ENCODE assay signal across 15 cellular contexts in the genomic region with DNA sequence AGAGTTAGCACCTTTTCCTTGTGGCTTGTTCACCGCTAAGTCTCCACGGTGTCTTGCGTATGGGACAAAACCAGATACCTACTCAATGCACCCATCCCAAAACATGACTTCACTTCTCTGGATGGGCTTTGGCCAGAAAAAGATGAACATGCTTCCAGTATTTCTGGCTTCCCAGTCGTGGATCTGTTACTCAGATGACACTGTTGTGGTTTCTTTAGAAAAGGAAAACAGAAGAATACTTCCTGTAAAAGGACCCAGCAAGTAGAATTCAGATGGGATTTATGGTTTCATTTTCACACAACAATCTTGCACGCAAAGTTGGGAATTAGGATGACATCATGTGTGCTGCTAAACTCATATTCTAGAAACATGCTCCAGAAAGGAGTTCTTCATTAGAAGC.
DNase-seq lines count a peak whose midpoint lies in the region; TF ChIP-seq lines count a peak whose summit lies in the region.
"Had no signal": no experiment of that assay in that cellular context is flagged by ENCODE, and none has a peak within 500 bp of the region (broad histone marks: within the 10 kb centered on the region; RNA-seq: fewer than 3 reads in every experiment).

No MANE protein-coding gene starts in this region.

- DNase-seq in GM03348 (ENCODE audit: low spot score) (peak; percentile 82), SK-N-SH (no peak), fibroblast of the conjunctiva (ENCODE audit: low read depth) (peak; percentile 68), stomach (no peak), GOT3 (lab: John Stamatoyannopoulos, UW) (no peak), cortex of kidney (lab: John Stamatoyannopoulos, UW) (no peak), DMS53 (lab: John Stamatoyannopoulos, UW) (no peak)
- DNase-seq: activated naive CD8-positive, alpha-beta T cell treated with anti-CD3 and anti-CD28 coated beads for 36 hours; COR-L47; lower lobe of right lung; NCI-H1417; NCI-H69; ovary; stimulated activated CD4-positive, alpha-beta T cell treated with anti-CD3 and anti-CD28 coated beads, Interleukin-4, amount 100 ng/mL, for 1 hour had no signal

- TF ChIP-seq POLR2A in stomach (IDR thresholded peaks at IDR 0.05): no peak

- intact Hi-C loops in stomach (cut with DNase I; ENCODE audit: low total_unique reads): no loop called here

- POLR2A ChIA-PET in SK-N-SH (lab: Yijun Ruan, JAX): no interaction called here

- no peaks in the 10 kb centered on the region for H3F3A ChIP-seq in SK-N-SH (replicated peaks; ENCODE audit: insufficient read depth)

- TF ChIP-seq RAD21 in SK-N-SH (IDR thresholded peaks at IDR 0.05; ENCODE audit: low read length): no peak

- H3K79me2 ChIP-seq in SK-N-SH (ENCODE audit: insufficient read depth): no peaks in the 10 kb centered on the region

- H3K36me3 ChIP-seq in SK-N-SH (replicated peaks in 1 of 2; ENCODE audit: control insufficient read depth in 1 of 2, insufficient read depth in 2 of 2, low read length in 1 of 2): no peaks in the 10 kb centered on the region
- no peaks in the 10 kb centered on the region for H3K36me3 ChIP-seq in skeletal muscle tissue (ENCODE audit: control insufficient read depth in 3 of 3, insufficient read depth in 3 of 3, low read length in 3 of 3)
- H3K36me3 ChIP-seq in stomach: no peaks in the 10 kb centered on the region
- H3K36me3 ChIP-seq: lower lobe of right lung, ovary had no signal

- no peak overlapping the region for H2AFZ ChIP-seq in SK-N-SH (ENCODE audit: low read depth)

- 81% methylated on average over 5 of the region's 5 CpGs for WGBS in SK-N-SH (ENCODE audit: low lambda C conversion rate)
- 73 to 78% (median 74%) methylated on average over 5 of the region's 5 CpGs for WGBS in stomach, 5 donors

- H3K27ac ChIP-seq in SK-N-SH (ENCODE audit: low read depth in 2 of 2, low read length in 1 of 2) (peak overlapping the region in 1 of 2 experiments; percentile 36; a peak in 1 of 4 replicates), skeletal muscle tissue (ENCODE audit: low read depth, low read length) (peak overlapping the region; percentile 64), stomach (no peak overlapping the region)
- H3K27ac ChIP-seq: lower lobe of right lung had no signal

- peak overlapping the region; percentile 24; the same call in 1 of the 2 replicates for H3K4me2 ChIP-seq in SK-N-SH

- H4K20me1 ChIP-seq in SK-N-SH (ENCODE audit: insufficient read depth): no peaks in the 10 kb centered on the region

- H3K4me1 ChIP-seq in SK-N-SH (ENCODE audit: control insufficient read depth in 1 of 2, insufficient read depth in 2 of 2, low read depth in 1 of 2, low read length in 1 of 2): no peaks in the 10 kb centered on the region
- no peaks in the 10 kb centered on the region for H3K4me1 ChIP-seq in skeletal muscle tissue (ENCODE audit: control insufficient read depth in 3 of 3, insufficient read depth in 3 of 3, low read length in 3 of 3)
- no peaks in the 10 kb centered on the region for H3K4me1 ChIP-seq in stomach
- H3K4me1 ChIP-seq: lower lobe of right lung had no signal

- H3K27me3 ChIP-seq in SK-N-SH (ENCODE audit: insufficient read depth) (no peaks in the 10 kb centered on the region), skeletal muscle tissue (ENCODE audit: control insufficient read depth in 3 of 3, insufficient read depth in 3 of 3, low read length in 3 of 3) (peaks cover 0 to 3% (median 0%) of the 10 kb centered on the region in 3 donors), stomach (no peaks in the 10 kb centered on the region)
- H3K27me3 ChIP-seq: ovary had no signal

- H3K9ac ChIP-seq in SK-N-SH: no peak overlapping the region
- no peak overlapping the region for H3K9ac ChIP-seq in skeletal muscle tissue (ENCODE audit: low read depth in 1 of 3, low read length in 3 of 3)

- CTCF ChIA-PET in SK-N-SH (lab: Yijun Ruan, JAX): interaction anchor here (1.5 to 1.6 kb wide), 2 partner anchors 12 to 215 kb away, joined by 3 read pairs; no protein-coding TSS in a partner anchor

- no peak for TF ChIP-seq CTCF in SK-N-SH (IDR thresholded peaks at IDR 0.05)
- TF ChIP-seq CTCF in stomach (IDR thresholded peaks at IDR 0.05): no peak

- TF ChIP-seq EP300 in SK-N-SH (IDR thresholded peaks at IDR 0.05; ENCODE audit: borderline replicate concordance in 1 of 2, low read depth in 1 of 2, low read length in 1 of 2) (no peak), stomach (IDR thresholded peaks at IDR 0.05) (no peak)

- H3K9me2 ChIP-seq in SK-N-SH: no peaks in the 10 kb centered on the region

- no peak overlapping the region for H3K4me3 ChIP-seq in SK-N-SH (ENCODE audit: low read depth in 2 of 2, low read length in 1 of 2)
- H3K4me3 ChIP-seq in skeletal muscle tissue (ENCODE audit: low read length in 3 of 3): no peak overlapping the region
- no peak overlapping the region for H3K4me3 ChIP-seq in stomach
- H3K4me3 ChIP-seq: lower lobe of right lung, ovary had no signal

- H3K9me3 ChIP-seq in SK-N-SH: no peaks in the 10 kb centered on the region
- no peaks in the 10 kb centered on the region for H3K9me3 ChIP-seq in skeletal muscle tissue (ENCODE audit: control insufficient read depth in 3 of 3, low read length in 3 of 3)
- H3K9me3 ChIP-seq in stomach: no peaks in the 10 kb centered on the region
- H3K9me3 ChIP-seq: lower lobe of right lung, ovary had no signal

TF ChIP-seq in SK-N-SH, 30 proteins besides CTCF, POLR2A, EP300 and RAD21:
- no peak for TF ChIP-seq POLR2AphosphoS5 (IDR thresholded peaks at IDR 0.05; ENCODE audit: low read depth, low read length)
- TF ChIP-seq TCF12 (IDR thresholded peaks at IDR 0.05): peak; percentile 15; the same call in 1 of the 2 replicates

Comparison
In these comparisons a context has a peak if more than half of its experiments do, and no peak if none do; other contexts are left out.
1. DNase-seq: peak in GM03348 (single experiment) and fibroblast of the conjunctiva (single experiment); none in SK-N-SH (single experiment), stomach (single experiment), GOT3 (single experiment), cortex of kidney (single experiment) and DMS53 (single experiment).